ENCODE assay signal across 1 cellular context in genomic region chr10:15719899-15720634, GRCh38.
TF ChIP-seq lines count a peak whose summit lies in the region.

TSS of gene ITGA8 (minus strand) at chr10:15719922. CDS start at chr10:15719771, 151 bp downstream.

TF ChIP-seq in GM23338, 12 proteins besides CTCF, POLR2A, EP300 and RAD21 (continued from another document):
- TF ChIP-seq, protein P1, sequence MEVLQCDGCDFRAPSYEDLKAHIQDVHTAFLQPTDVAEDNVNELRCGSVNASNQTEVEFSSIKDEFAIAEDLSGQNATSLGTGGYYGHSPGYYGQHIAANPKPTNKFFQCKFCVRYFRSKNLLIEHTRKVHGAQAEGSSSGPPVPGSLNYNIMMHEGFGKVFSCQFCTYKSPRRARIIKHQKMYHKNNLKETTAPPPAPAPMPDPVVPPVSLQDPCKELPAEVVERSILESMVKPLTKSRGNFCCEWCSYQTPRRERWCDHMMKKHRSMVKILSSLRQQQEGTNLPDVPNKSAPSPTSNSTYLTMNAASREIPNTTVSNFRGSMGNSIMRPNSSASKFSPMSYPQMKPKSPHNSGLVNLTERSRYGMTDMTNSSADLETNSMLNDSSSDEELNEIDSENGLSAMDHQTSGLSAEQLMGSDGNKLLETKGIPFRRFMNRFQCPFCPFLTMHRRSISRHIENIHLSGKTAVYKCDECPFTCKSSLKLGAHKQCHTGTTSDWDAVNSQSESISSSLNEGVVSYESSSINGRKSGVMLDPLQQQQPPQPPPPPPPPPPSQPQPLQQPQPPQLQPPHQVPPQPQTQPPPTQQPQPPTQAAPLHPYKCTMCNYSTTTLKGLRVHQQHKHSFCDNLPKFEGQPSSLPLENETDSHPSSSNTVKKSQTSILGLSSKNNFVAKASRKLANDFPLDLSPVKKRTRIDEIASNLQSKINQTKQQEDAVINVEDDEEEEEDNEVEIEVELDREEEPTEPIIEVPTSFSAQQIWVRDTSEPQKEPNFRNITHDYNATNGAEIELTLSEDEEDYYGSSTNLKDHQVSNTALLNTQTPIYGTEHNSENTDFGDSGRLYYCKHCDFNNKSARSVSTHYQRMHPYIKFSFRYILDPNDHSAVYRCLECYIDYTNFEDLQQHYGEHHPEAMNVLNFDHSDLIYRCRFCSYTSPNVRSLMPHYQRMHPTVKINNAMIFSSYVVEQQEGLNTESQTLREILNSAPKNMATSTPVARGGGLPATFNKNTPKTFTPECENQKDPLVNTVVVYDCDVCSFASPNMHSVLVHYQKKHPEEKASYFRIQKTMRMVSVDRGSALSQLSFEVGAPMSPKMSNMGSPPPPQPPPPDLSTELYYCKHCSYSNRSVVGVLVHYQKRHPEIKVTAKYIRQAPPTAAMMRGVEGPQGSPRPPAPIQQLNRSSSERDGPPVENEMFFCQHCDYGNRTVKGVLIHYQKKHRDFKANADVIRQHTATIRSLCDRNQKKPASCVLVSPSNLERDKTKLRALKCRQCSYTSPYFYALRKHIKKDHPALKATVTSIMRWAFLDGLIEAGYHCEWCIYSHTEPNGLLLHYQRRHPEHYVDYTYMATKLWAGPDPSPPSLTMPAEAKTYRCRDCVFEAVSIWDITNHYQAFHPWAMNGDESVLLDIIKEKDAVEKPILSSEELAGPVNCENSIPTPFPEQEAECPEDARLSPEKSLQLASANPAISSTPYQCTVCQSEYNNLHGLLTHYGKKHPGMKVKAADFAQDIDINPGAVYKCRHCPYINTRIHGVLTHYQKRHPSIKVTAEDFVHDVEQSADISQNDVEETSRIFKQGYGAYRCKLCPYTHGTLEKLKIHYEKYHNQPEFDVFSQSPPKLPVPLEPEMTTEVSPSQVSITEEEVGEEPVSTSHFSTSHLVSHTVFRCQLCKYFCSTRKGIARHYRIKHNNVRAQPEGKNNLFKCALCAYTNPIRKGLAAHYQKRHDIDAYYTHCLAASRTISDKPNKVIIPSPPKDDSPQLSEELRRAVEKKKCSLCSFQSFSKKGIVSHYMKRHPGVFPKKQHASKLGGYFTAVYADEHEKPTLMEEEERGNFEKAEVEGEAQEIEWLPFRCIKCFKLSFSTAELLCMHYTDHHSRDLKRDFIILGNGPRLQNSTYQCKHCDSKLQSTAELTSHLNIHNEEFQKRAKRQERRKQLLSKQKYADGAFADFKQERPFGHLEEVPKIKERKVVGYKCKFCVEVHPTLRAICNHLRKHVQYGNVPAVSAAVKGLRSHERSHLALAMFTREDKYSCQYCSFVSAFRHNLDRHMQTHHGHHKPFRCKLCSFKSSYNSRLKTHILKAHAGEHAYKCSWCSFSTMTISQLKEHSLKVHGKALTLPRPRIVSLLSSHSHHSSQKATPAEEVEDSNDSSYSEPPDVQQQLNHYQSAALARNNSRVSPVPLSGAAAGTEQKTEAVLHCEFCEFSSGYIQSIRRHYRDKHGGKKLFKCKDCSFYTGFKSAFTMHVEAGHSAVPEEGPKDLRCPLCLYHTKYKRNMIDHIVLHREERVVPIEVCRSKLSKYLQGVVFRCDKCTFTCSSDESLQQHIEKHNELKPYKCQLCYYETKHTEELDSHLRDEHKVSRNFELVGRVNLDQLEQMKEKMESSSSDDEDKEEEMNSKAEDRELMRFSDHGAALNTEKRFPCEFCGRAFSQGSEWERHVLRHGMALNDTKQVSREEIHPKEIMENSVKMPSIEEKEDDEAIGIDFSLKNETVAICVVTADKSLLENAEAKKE (CRISPR knock-in tag; IDR thresholded peaks at IDR 0.05), result no peak
- no peak for TF ChIP-seq POLR2AphosphoS5 (IDR thresholded peaks at IDR 0.05; ENCODE audit: low read depth)
- no peak for TF ChIP-seq ZNF331 (CRISPR knock-in tag; IDR thresholded peaks at IDR 0.05; ENCODE audit: low read depth)
TF ChIP-seq in GM23338: peak in this region for 0.
